Comparison of ENCODE assay signal across 28 cellular contexts in genomic region chr10:71701733-71702132, GRCh38. TPM values are rescaled to one million over a fixed set of nuclear protein-coding genes. Genes with fewer than 3 reads are reported as not detected.
"Had no signal": no experiment of that assay in that cellular context is flagged by ENCODE, and none has a peak within 500 bp of the region (broad histone marks: within the 10 kb centered on the region; RNA-seq: fewer than 3 reads in every experiment).

No MANE protein-coding gene starts in this region.

- H3K27ac Mint-ChIP-seq: nephron; stimulated activated naive B cell treated with anti-CD40 and anti-IgM and Interleukin-4, amounts not matched to agents 10 μg/mL and 1 μg/mL and 100 μg/mL, for 72 hours had no signal

- H3K27ac ChIP-seq: left lung, lower lobe of right lung, pancreas, prostate gland, skin epidermis, stomach, testis, thyroid gland, transverse colon, upper lobe of left lung, vagina had no signal

- H3K36me3 Mint-ChIP-seq: naive thymus-derived CD8-positive, alpha-beta T cell; stimulated activated naive B cell treated with anti-CD40 and anti-IgM and Interleukin-4, amounts not matched to agents 10 μg/mL and 1 μg/mL and 100 μg/mL, for 72 hours had no signal

- H3K9me3 ChIP-seq: left lung, lower lobe of right lung, pancreas, prostate gland, stomach, testis, thyroid gland, transverse colon, upper lobe of left lung, vagina had no signal

- H3K27me3 Mint-ChIP-seq: naive thymus-derived CD8-positive, alpha-beta T cell had no signal

- H3K4me1 ChIP-seq: pancreas, prostate gland, testis, vagina had no signal

- H3K36me3 ChIP-seq: left lung, lower lobe of right lung, pancreas, prostate gland, stomach, thyroid gland, transverse colon, upper lobe of left lung, vagina had no signal

- ATAC-seq: left lung; lower lobe of right lung; naive thymus-derived CD8-positive, alpha-beta T cell; pancreas; sciatic nerve; stimulated activated naive B cell treated with anti-CD40 and anti-IgM and Interleukin-4, amounts not matched to agents 10 μg/mL and 1 μg/mL and 100 μg/mL, for 72 hours; stimulated activated naive CD8-positive, alpha-beta T cell treated with anti-CD3 and anti-CD28 coated beads, Interleukin-15, Interleukin-2, amounts not matched to agents 100 U/mL and 50 U/mL, for 24 hours had no signal

- H3K4me1 Mint-ChIP-seq: nephron, neural crest cell had no signal

- H3K4me3 ChIP-seq: left lung, lower lobe of right lung, pancreas, prostate gland, skin epidermis, stomach, testis, thyroid gland, transverse colon, upper lobe of left lung, vagina had no signal

- DNase-seq: hippocampal formation; kidney glomerular epithelial cell; left cardiac atrium; left lung; lower lobe of right lung; mammary epithelial cell; mesenchymal stem cell; naive thymus-derived CD8-positive, alpha-beta T cell; pancreas; retina; stimulated activated CD4-positive, alpha-beta T cell treated with anti-CD3 and anti-CD28 coated beads, Interleukin-12 subunit alpha, Interleukin-12 subunit beta, amount 100 ng/mL, for 4 hours; stimulated activated CD4-positive, alpha-beta T cell treated with anti-CD3 and anti-CD28 coated beads, Interleukin-15, amount 100 ng/mL, for 24 hours; stimulated activated CD4-positive, alpha-beta T cell treated with anti-CD3 and anti-CD28 coated beads, Interleukin-2, amount 100 ng/mL, for 24 hours; stimulated activated CD4-positive, alpha-beta T cell treated with anti-CD3 and anti-CD28 coated beads, Interleukin-4, amount 100 ng/mL, for 1 hour; stimulated activated naive B cell treated with anti-CD40 and anti-IgM and Interleukin-4, amounts not matched to agents 10 μg/mL and 1 μg/mL and 100 μg/mL, for 72 hours; stimulated activated naive CD8-positive, alpha-beta T cell treated with anti-CD3 and anti-CD28 coated beads, Interleukin-15, Interleukin-2, amounts not matched to agents 100 U/mL and 50 U/mL, for 24 hours; stomach; testis; thyroid gland; transverse colon; upper lobe of left lung had no signal

- H3K9me3 Mint-ChIP-seq: naive thymus-derived CD8-positive, alpha-beta T cell; nephron; neural crest cell; stimulated activated naive B cell treated with anti-CD40 and anti-IgM and Interleukin-4, amounts not matched to agents 10 μg/mL and 1 μg/mL and 100 μg/mL, for 72 hours had no signal

- H3K4me3 Mint-ChIP-seq: naive thymus-derived CD8-positive, alpha-beta T cell; nephron; neural crest cell; stimulated activated naive B cell treated with anti-CD40 and anti-IgM and Interleukin-4, amounts not matched to agents 10 μg/mL and 1 μg/mL and 100 μg/mL, for 72 hours had no signal

RNA-seq across cellular contexts. Expression of gene C10orf105, which starts 17.8 kb away (rescaled TPM):
- total RNA-seq: stomach, thyroid gland had no signal
- polyA plus RNA-seq: keratinocyte, mammary epithelial cell had no signal
